1 cellular context compared by ENCODE assay signal in genomic region chr14:49550284-49551184, GRCh38.
TF ChIP-seq lines count a peak whose summit lies in the region.

No MANE protein-coding gene starts in this region.

TF ChIP-seq in H1, 55 proteins besides CTCF, POLR2A, EP300 and RAD21 (continued from another document):
- TF ChIP-seq EGR1 (IDR thresholded peaks at IDR 0.05; ENCODE audit: borderline replicate concordance, low read depth, low read length) (no peak), POU5F1 (IDR thresholded peaks at IDR 0.05; ENCODE audit: low read depth, low read length) (no peak), BRCA1 (IDR thresholded peaks at IDR 0.05; ENCODE audit: low read depth, low read length) (no peak), SP1 (IDR thresholded peaks at IDR 0.05; ENCODE audit: low read depth, low read length) (no peak), SRF (IDR thresholded peaks at IDR 0.05; ENCODE audit: low read depth, low read length) (no peak), BCL11A (IDR thresholded peaks at IDR 0.05; ENCODE audit: low read depth in 2 of 2, low read length in 2 of 2) (no peak), SIX5 (IDR thresholded peaks at IDR 0.05; ENCODE audit: low read depth, low read length) (no peak), JUN (IDR thresholded peaks at IDR 0.05; ENCODE audit: low read depth, low read length) (no peak)
- TF ChIP-seq, protein P1, sequence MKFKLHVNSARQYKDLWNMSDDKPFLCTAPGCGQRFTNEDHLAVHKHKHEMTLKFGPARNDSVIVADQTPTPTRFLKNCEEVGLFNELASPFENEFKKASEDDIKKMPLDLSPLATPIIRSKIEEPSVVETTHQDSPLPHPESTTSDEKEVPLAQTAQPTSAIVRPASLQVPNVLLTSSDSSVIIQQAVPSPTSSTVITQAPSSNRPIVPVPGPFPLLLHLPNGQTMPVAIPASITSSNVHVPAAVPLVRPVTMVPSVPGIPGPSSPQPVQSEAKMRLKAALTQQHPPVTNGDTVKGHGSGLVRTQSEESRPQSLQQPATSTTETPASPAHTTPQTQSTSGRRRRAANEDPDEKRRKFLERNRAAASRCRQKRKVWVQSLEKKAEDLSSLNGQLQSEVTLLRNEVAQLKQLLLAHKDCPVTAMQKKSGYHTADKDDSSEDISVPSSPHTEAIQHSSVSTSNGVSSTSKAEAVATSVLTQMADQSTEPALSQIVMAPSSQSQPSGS (IDR thresholded peaks at IDR 0.05; ENCODE audit: low read length), result no peak
